Comparison of ENCODE assay signal across 20 cellular contexts in the genomic region with DNA sequence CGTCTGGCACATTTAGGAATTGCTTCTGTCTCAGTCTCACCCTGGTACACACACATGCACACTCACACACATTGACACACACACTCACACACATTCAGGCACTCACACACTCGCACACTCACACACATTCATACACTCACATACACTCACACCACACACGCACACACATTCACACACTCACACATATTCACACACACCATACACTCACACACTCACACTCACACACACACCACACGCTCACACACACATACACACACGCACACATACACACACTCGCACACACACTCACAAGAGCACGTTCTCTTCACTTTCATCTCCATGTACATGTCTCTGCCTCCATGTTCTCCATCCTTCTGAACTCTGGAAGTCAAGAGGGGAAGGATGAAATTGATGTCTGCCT.
"Had no signal": no experiment of that assay in that cellular context is flagged by ENCODE, and none has a peak within 500 bp of the region (broad histone marks: within the 10 kb centered on the region; RNA-seq: fewer than 3 reads in every experiment).

No MANE protein-coding gene starts in this region.

- H3K27ac ChIP-seq: heart right ventricle, neutrophil, right atrium auricular region, stomach, thoracic aorta, transverse colon had no signal

- DNase-seq: effector memory CD4-positive, alpha-beta T cell; heart right ventricle; hypothalamus; kidney glomerular epithelial cell; naive thymus-derived CD4-positive, alpha-beta T cell; nephron progenitor cell; small intestine; stimulated activated CD4-positive, alpha-beta T cell treated with anti-CD3 and anti-CD28 coated beads, Interleukin-12 subunit alpha, Interleukin-12 subunit beta, amount 100 ng/mL, for 4 hours; stimulated activated naive CD4-positive, alpha-beta T cell; stomach; substantia nigra; transverse colon had no signal

- H3K9me3 ChIP-seq: heart right ventricle, neutrophil, right atrium auricular region, stomach, thoracic aorta, transverse colon had no signal

- H3K4me3 ChIP-seq: heart right ventricle, right atrium auricular region, stomach, thoracic aorta, transverse colon had no signal

- FAIRE-seq: endometrium, frontal cortex, islet of Langerhans, small intestine, urothelium cell line had no signal

- H3K36me3 ChIP-seq: heart right ventricle, neutrophil, right atrium auricular region, stomach, thoracic aorta, transverse colon had no signal

- ATAC-seq: esophagus mucosa; heart right ventricle; naive thymus-derived CD4-positive, alpha-beta T cell had no signal
